In the genomic region with DNA sequence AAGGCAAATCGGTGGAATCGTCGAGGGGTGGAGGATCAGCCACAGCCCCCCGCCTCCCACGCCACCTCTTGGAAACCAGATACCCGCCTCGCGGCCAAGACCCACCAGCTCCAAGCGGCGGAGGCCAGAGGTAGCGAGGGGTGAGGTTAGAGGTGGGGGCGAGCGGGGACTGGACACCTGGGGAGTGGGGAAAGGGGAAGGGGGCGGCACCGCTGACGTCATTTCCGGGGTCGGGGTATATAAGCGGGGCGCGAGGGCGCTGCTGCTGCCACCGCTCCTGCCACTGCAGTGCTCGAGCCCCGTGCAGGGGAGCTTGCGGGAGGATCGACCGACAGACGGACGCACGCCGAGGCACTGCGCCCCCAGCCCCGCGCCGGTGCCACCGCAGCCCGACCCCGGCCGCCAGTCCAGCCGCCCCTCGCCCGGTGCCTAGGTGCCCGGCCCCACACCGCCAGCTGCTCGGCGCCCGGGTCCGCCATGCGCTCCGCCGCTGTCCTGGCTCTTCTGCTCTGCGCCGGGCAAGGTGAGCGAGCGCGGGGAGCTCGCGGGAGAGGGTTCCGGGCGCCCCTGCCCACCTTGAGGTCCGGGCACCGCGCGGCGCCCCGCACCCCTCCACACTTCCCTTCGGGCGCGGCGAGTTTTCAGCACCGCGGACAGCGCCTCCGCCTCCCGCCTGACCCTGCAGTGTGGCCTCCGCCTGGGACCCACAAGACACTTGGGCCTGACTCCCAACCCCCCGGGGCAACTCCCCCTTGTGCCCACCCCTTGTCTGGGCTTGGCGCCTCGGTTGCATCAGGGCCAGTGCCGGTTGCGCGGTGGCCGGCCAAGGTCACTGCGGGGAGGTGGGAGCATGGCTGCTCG, we compare ENCODE assay signal across 8 cellular contexts. TPM values are rescaled to one million over a fixed set of nuclear protein-coding genes. Genes with fewer than 3 reads are reported as not detected.
DNase-seq lines count a peak whose midpoint lies in the region; ATAC-seq and TF ChIP-seq lines count a peak whose summit lies in the region.

A gene with protein sequence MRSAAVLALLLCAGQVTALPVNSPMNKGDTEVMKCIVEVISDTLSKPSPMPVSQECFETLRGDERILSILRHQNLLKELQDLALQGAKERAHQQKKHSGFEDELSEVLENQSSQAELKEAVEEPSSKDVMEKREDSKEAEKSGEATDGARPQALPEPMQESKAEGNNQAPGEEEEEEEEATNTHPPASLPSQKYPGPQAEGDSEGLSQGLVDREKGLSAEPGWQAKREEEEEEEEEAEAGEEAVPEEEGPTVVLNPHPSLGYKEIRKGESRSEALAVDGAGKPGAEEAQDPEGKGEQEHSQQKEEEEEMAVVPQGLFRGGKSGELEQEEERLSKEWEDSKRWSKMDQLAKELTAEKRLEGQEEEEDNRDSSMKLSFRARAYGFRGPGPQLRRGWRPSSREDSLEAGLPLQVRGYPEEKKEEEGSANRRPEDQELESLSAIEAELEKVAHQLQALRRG (plus strand): TSS at position 268 of the 861 bp plus-strand sequence. CDS start 210 bp downstream, at position 478.

- H3K9me3 ChIP-seq in right atrium auricular region (no peaks in the 10 kb centered on the region), gastroesophageal sphincter (no peaks in the 10 kb centered on the region), trophoblast cell (ENCODE audit: insufficient read depth, low read depth, low read length) (peaks cover 2% of the 10 kb centered on the region)

- no peaks in the 10 kb centered on the region for H3K4me1 ChIP-seq in right atrium auricular region
- H3K4me1 ChIP-seq in gastroesophageal sphincter, result peaks cover 0 to 9% (median 0%) of the 10 kb centered on the region in 3 donors
- H3K4me1 ChIP-seq in trophoblast cell (ENCODE audit: control insufficient read depth in 1 of 2, insufficient read depth in 2 of 2, low read length in 2 of 2), result peaks cover 0 to 5% of the 10 kb centered on the region in 2 experiments

- no peak within 1 kb of the TSS for H3K14ac ChIP-seq in trophoblast cell (ENCODE audit: low read length)

- H2AFZ ChIP-seq in trophoblast cell (ENCODE audit: insufficient read depth, low read length, poor library complexity), result no peak within 1 kb of the TSS

- H2BK5ac ChIP-seq in trophoblast cell (ENCODE audit: low read depth, low read length, poor library complexity), result no peak within 1 kb of the TSS

- H2AK5ac ChIP-seq in trophoblast cell (ENCODE audit: low read length), result no peak within 1 kb of the TSS

- H3K4me2 ChIP-seq in trophoblast cell (ENCODE audit: low read length), result peak within 1 kb of the TSS; percentile 95

- H2BK12ac ChIP-seq in trophoblast cell (ENCODE audit: low read length), result no peak within 1 kb of the TSS

- no peak within 1 kb of the TSS for H3K9ac ChIP-seq in trophoblast cell (ENCODE audit: low read length)

- no peak within 1 kb of the TSS for H4K12ac ChIP-seq in trophoblast cell (ENCODE audit: low read depth, low read length)

- H3K79me2 ChIP-seq in trophoblast cell (ENCODE audit: control insufficient read depth, insufficient read depth, low read length, poor library complexity), result no peaks in the 10 kb centered on the region

- H3K27ac ChIP-seq in right atrium auricular region, result no peak within 1 kb of the TSS
- H3K27ac ChIP-seq in gastroesophageal sphincter, result no peak within 1 kb of the TSS
- H3K27ac ChIP-seq in trophoblast cell (ENCODE audit: low read depth, low read length), result no peak within 1 kb of the TSS

- no peak within 1 kb of the TSS for H3K4ac ChIP-seq in trophoblast cell (ENCODE audit: low read depth, low read length)

- DNase-seq in Right ventricle myocardium inferior (ENCODE audit: missing footprints) (peak; percentile 79), right atrium auricular region (ENCODE audit: low spot score) (no peak), NCI-H748 (lab: John Stamatoyannopoulos, UW; ENCODE audit: unreplicated experiment) (peak; percentile 88), activated T-helper 1 cell treated with Interleukin-2 at 50 U/mL for 16 hours (ENCODE audit: low read depth) (peak; percentile 8), trophoblast cell (peak; percentile 7 to 56)

- H3K4me3 ChIP-seq in right atrium auricular region (no peak within 1 kb of the TSS), gastroesophageal sphincter (no peak within 1 kb of the TSS), trophoblast cell (ENCODE audit: low read depth, low read length) (peak within 1 kb of the TSS; percentile 68)

- H3K79me1 ChIP-seq in trophoblast cell (ENCODE audit: low read length), result no peaks in the 10 kb centered on the region

- H3K36me3 ChIP-seq in right atrium auricular region (no peaks in the 10 kb centered on the region), gastroesophageal sphincter (no peaks in the 10 kb centered on the region), trophoblast cell (ENCODE audit: control insufficient read depth in 1 of 2, insufficient read depth in 2 of 2, low read length in 2 of 2) (no peaks in the 10 kb centered on the region)

- no peak for TF ChIP-seq EP300 in gastroesophageal sphincter (IDR thresholded peaks at IDR 0.05)

- no peak within 1 kb of the TSS for H2BK120ac ChIP-seq in trophoblast cell (ENCODE audit: insufficient read depth, low read length, poor library complexity)

- no peaks in the 10 kb centered on the region for H3K27me3 ChIP-seq in right atrium auricular region
- peaks cover 46% of the 10 kb centered on the region for H3K27me3 ChIP-seq in gastroesophageal sphincter
- H3K27me3 ChIP-seq in trophoblast cell (ENCODE audit: insufficient read depth, low read length), result no peaks in the 10 kb centered on the region

- 2% methylated on average over 15 of the region's 86 CpGs; no CpG with 5 or more reads in 1 of the 2 donors for WGBS in gastroesophageal sphincter (ENCODE audit: low coverage in 1 of 2), 2 donors
- no CpG with 5 or more reads among the region's 86 CpGs for WGBS in trophoblast cell (ENCODE audit: extremely low coverage, insufficient coverage, insufficient read length)

- H4K8ac ChIP-seq in trophoblast cell (ENCODE audit: low read depth, low read length), result no peak within 1 kb of the TSS

- no peak within 1 kb of the TSS for H3K18ac ChIP-seq in trophoblast cell (ENCODE audit: low read length)

- TF ChIP-seq POLR2A in gastroesophageal sphincter (IDR thresholded peaks at IDR 0.05), result no peak

- H4K91ac ChIP-seq in trophoblast cell (ENCODE audit: low read depth, low read length), result no peak within 1 kb of the TSS

- ATAC-seq in Right ventricle myocardium inferior, result peak; percentile 74
- peak; percentile 68 for ATAC-seq in gastroesophageal sphincter
- no peak for ATAC-seq in GM21619 (IDR thresholded peaks at IDR 0.05; ENCODE audit: unreplicated experiment)
- ATAC-seq in GM19467 (IDR thresholded peaks at IDR 0.05; ENCODE audit: unreplicated experiment), result no peak

- no peak within 1 kb of the TSS for H3K23ac ChIP-seq in trophoblast cell (ENCODE audit: low read length)

- TF ChIP-seq CTCF in right atrium auricular region (IDR thresholded peaks at IDR 0.05) (no peak), gastroesophageal sphincter (IDR thresholded peaks at IDR 0.05) (no peak)

- intact Hi-C loops in Right ventricle myocardium inferior (cut with DNase I), result no loop called here

RNA-seq across cellular contexts. Expression of the gene that starts here (rescaled TPM):
- not detected for total RNA-seq in Right ventricle myocardium inferior
- total RNA-seq in right atrium auricular region, result not detected
- total RNA-seq in gastroesophageal sphincter, result 1 to 10 TPM in 3 of 4 donors, not detected in 1; 1.8 TPM
- 0.19 TPM in 2 replicates for polyA plus RNA-seq in trophoblast cell (2013)

Comparison
In these comparisons a context has a peak if more than half of its experiments do, and no peak if none do; other contexts are left out.
1. Peak in DNase-seq and ATAC-seq in Right ventricle myocardium inferior; RNA of the gene not detected or under 1 TPM.